ENCODE assay signal across 6 cellular contexts in genomic region chr19:461664-462551, GRCh38. TPM values are rescaled to one million over a fixed set of nuclear protein-coding genes. Genes with fewer than 3 reads are reported as not detected.
A peak's percentile ranks its signal among the peaks of the same experiment; 100 is the strongest.
DNase-seq lines count a peak whose midpoint lies in the region; ATAC-seq and TF ChIP-seq lines count a peak whose summit lies in the region.

No MANE protein-coding gene starts in this region.

- no peaks in the 10 kb centered on the region for H3K36me3 ChIP-seq in BJ (ENCODE audit: control insufficient read depth, insufficient read depth, low read length)
- no peaks in the 10 kb centered on the region for H3K36me3 ChIP-seq in left ventricle myocardium inferior
- H3K36me3 ChIP-seq in suprapubic skin = no peaks in the 10 kb centered on the region

- TF ChIP-seq CTCF in BJ (IDR thresholded peaks at IDR 0.05; ENCODE audit: insufficient read depth, low read depth, low read length) = no peak
- TF ChIP-seq CTCF in left ventricle myocardium inferior (IDR thresholded peaks at IDR 0.05; ENCODE audit: borderline replicate concordance) = no peak
- TF ChIP-seq CTCF in suprapubic skin (IDR thresholded peaks at IDR 0.05) = no peak

- no peak for TF ChIP-seq POLR2A in suprapubic skin (IDR thresholded peaks at IDR 0.05)

- ATAC-seq in HG02973 (IDR thresholded peaks at IDR 0.05; ENCODE audit: unreplicated experiment) = no peak

- TF ChIP-seq EP300 in suprapubic skin (IDR thresholded peaks at IDR 0.05) = no peak

- CTCF ChIA-PET in BJ (lab: Yijun Ruan, JAX) = no interaction called here

- DNase-seq in BJ (ENCODE audit: low read depth) (no peak), NCI-H748 (lab: John Stamatoyannopoulos, UW; ENCODE audit: unreplicated experiment) (peak; percentile 81), left ventricle myocardium inferior (peak; percentile 33), suprapubic skin (ENCODE audit: low spot score in 2 of 2) (no peak), HCEC 1CT (no peak)

- H3K9me3 ChIP-seq in left ventricle myocardium inferior (replicated peaks) (no peaks in the 10 kb centered on the region), suprapubic skin (no peaks in the 10 kb centered on the region)

- WGBS in suprapubic skin = 1% methylated on average over 13 of the region's 63 CpGs

- POLR2A ChIA-PET in BJ (lab: Charles Lee) = no interaction called here

- H3K27ac ChIP-seq in left ventricle myocardium inferior (replicated peaks) = peak overlapping the region; percentile 61
- H3K27ac ChIP-seq in suprapubic skin = peak overlapping the region; percentile 48

- intact Hi-C loops in left ventricle myocardium inferior (cut with micrococcal nuclease) = no loop called here

- H3K4me3 ChIP-seq in BJ (ENCODE audit: low read depth, low read length) (peak overlapping the region; percentile 11), left ventricle myocardium inferior (peak overlapping the region; percentile 76), suprapubic skin (peak overlapping the region; percentile 74)

- H3K4me1 ChIP-seq in left ventricle myocardium inferior = peaks cover 22% of the 10 kb centered on the region
- peaks cover 22% of the 10 kb centered on the region for H3K4me1 ChIP-seq in suprapubic skin

- H3K27me3 ChIP-seq in BJ (ENCODE audit: control insufficient read depth, insufficient read depth, low read length) (peaks cover 7% of the 10 kb centered on the region), left ventricle myocardium inferior (ENCODE audit: low read depth) (no peaks in the 10 kb centered on the region), suprapubic skin (peaks cover 14% of the 10 kb centered on the region)

RNA-seq across cellular contexts. Expression of gene SHC2, which starts 1.1 kb away (rescaled TPM):
- polyA plus RNA-seq in BJ (2011; rRNA removed) = 1.3 and 3.4 TPM in 2 replicates
- polyA minus RNA-seq in BJ (2011; rRNA and poly(A)+ RNA removed) = 1.0 and 2.2 TPM in 2 replicates
- 11.3 TPM for total RNA-seq in left ventricle myocardium inferior
- total RNA-seq in suprapubic skin = 10 to 100 TPM; 16.3 to 40.7 (median 19.6) TPM

RNA-seq across cellular contexts. Expression of gene MADCAM1, which starts 34.4 kb away (rescaled TPM):
- polyA plus RNA-seq in BJ (2011; rRNA removed) = 0.10 TPM in 1 of 2 replicates, not detected in the other
- polyA minus RNA-seq in BJ (2011; rRNA and poly(A)+ RNA removed) = not detected in 2 replicates
- total RNA-seq in left ventricle myocardium inferior (0.22 TPM), suprapubic skin (under 1 TPM in 1 of 4 donors, not detected in 3; 0.64 TPM)

RNA-seq across cellular contexts. Expression of gene TPGS1, which starts 45.4 kb away (rescaled TPM):
- 4.5 and 6.8 TPM in 2 replicates for polyA plus RNA-seq in BJ (2011; rRNA removed)
- polyA minus RNA-seq in BJ (2011; rRNA and poly(A)+ RNA removed) = 1.5 and 1.8 TPM in 2 replicates
- total RNA-seq in left ventricle myocardium inferior (11.2 TPM), suprapubic skin (10 to 100 TPM; 10.8 to 23.3 (median 20.9) TPM)

RNA-seq across cellular contexts. Expression of gene C2CD4C, which starts 53.0 kb away (rescaled TPM):
- polyA plus RNA-seq in BJ (2011; rRNA removed) = 0.04 and 0.07 TPM in 2 replicates
- polyA minus RNA-seq in BJ (2011; rRNA and poly(A)+ RNA removed) = 0.05 TPM in 1 of 2 replicates, not detected in the other
- total RNA-seq in left ventricle myocardium inferior = 0.63 TPM
- total RNA-seq in suprapubic skin = 1 to 10 TPM in 1 of 4 donors, under 1 TPM in 3; 0.13 to 2.3 (median 0.52) TPM

Comparison
In these comparisons a context has a peak if more than half of its experiments do, and no peak if none do; other contexts are left out.
1. DNase-seq: peak in NCI-H748 (single experiment) and left ventricle myocardium inferior (single experiment); none in BJ (single experiment), suprapubic skin (0 of 2) and HCEC 1CT (single experiment).
2. H3K4me3 ChIP-seq: peak in every context shown above with its lines; median percentile 76 in left ventricle myocardium inferior; 74 in suprapubic skin; 11 in BJ.